ENCODE assay signal across 9 cellular contexts in the genomic region with DNA sequence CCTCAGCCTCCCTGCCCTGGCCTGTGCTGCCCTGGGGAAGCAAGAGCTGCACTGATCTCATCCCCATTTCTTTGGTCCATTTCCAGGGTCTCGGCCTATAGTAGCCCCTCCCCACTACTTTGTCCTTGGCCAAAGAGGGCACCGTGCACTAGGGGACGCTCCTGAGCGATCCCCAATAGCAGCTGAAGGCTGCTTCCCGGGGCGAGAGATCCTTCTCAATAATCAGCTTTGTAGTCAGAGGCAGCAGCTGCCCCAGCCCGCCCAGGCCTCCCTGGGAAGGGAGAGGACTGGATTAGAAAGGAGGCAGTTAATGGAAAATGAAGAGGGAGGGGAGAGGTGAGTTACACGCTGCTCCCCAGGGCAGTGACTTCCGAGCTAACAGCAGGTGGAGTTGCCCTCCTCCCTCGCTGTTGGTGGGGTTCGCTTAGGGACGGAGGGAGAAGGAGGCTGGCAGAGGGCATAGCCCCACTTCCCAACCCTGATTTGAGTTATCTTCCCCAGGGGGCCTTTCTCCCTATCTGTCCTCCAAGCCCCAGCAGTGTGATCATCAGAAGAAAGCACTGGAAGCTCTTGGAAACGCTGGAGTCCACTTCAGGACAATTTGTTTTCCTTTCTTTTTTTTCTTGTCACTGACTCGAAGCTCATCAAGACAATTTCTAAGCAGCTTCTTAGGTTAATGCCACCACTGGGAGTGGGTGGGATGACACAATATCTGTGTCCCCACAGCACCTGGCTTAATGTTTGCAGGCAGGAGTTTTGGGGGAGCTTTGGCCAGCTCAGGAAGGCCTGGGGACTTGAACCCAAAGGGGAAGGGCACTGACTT. TPM values are rescaled to one million over a fixed set of nuclear protein-coding genes. Genes with fewer than 3 reads are reported as not detected.
DNase-seq lines count a peak whose midpoint lies in the region; ATAC-seq and TF ChIP-seq lines count a peak whose summit lies in the region.
"Had no signal": no experiment of that assay in that cellular context is flagged by ENCODE, and none has a peak within 500 bp of the region (broad histone marks: within the 10 kb centered on the region; RNA-seq: fewer than 3 reads in every experiment).

No MANE protein-coding gene starts in this region.

- H3K4me1 Mint-ChIP-seq in activated CD4-positive, alpha-beta memory T cell treated with anti-CD3 and anti-CD28 coated beads for 36 hours (ENCODE audit: low read depth) = peaks cover 4% of the 10 kb centered on the region
- H3K4me1 Mint-ChIP-seq in activated CD8-positive, alpha-beta T cell treated with anti-CD3 and anti-CD28 coated beads for 36 hours (ENCODE audit: low read depth) = peaks cover 17% of the 10 kb centered on the region

- H3K79me2 ChIP-seq in DOHH2 (ENCODE audit: control insufficient read depth, low read length) = no peaks in the 10 kb centered on the region

- DNase-seq in heart left ventricle (peak in 1 of 5 donors; percentile 51), prostate gland (ENCODE audit: low spot score) (no peak), A172 (ENCODE audit: low spot score) (no peak)
- DNase-seq in activated CD4-positive, alpha-beta memory T cell treated with anti-CD3 and anti-CD28 coated beads for 36 hours = no peak
- no peak for DNase-seq in activated CD8-positive, alpha-beta T cell treated with anti-CD3 and anti-CD28 coated beads for 36 hours
- DNase-seq: NCI-H2081 treated with DMSO at 0.1 percent for 48 hours had no signal

- no peak overlapping the region for H3K27ac Mint-ChIP-seq in activated CD4-positive, alpha-beta memory T cell treated with anti-CD3 and anti-CD28 coated beads for 36 hours
- H3K27ac Mint-ChIP-seq in activated CD8-positive, alpha-beta T cell treated with anti-CD3 and anti-CD28 coated beads for 36 hours = no peak overlapping the region

- TF ChIP-seq POLR2A in heart left ventricle (IDR thresholded peaks at IDR 0.05) (no peak), prostate gland (IDR thresholded peaks at IDR 0.05) (no peak)

- no peaks in the 10 kb centered on the region for H4K20me1 ChIP-seq in DOHH2 (ENCODE audit: control insufficient read depth, insufficient read depth, low read depth, low read length)

- intact Hi-C loops in heart left ventricle (cut with DNase I) = loop anchor here in 2 of 10 donors (2.0 kb wide), 1 partner anchor 19 kb away; no protein-coding TSS in a partner anchor
- intact Hi-C loops in prostate gland (cut with DNase I) = no loop called here
- intact Hi-C loops in activated CD4-positive, alpha-beta memory T cell treated with anti-CD3 and anti-CD28 coated beads for 36 hours (cut with micrococcal nuclease) = no loop called here
- intact Hi-C loops in activated CD8-positive, alpha-beta T cell treated with anti-CD3 and anti-CD28 coated beads for 36 hours (cut with micrococcal nuclease) = no loop called here

- peaks cover 7% of the 10 kb centered on the region for H3F3A ChIP-seq in DOHH2 (ENCODE audit: control insufficient read depth, insufficient read depth)

- CTCF ChIA-PET in activated CD4-positive, alpha-beta memory T cell treated with anti-CD3 and anti-CD28 coated beads for 36 hours (lab: Charles Lee) = interaction anchor here (0.6 to 1.0 kb wide), 2 partner anchors 9 to 36 kb away, joined by 3 read pairs; no protein-coding TSS in a partner anchor
- CTCF ChIA-PET in activated CD8-positive, alpha-beta T cell treated with anti-CD3 and anti-CD28 coated beads for 36 hours (lab: Charles Lee) = interaction anchor here (0.8 to 1.2 kb wide), 4 partner anchors 9 to 150 kb away, joined by 3 read pairs; no protein-coding TSS in a partner anchor

- H3K4me2 ChIP-seq in DOHH2 (ENCODE audit: low read length) = no peak overlapping the region

- TF ChIP-seq CTCF in DOHH2 (IDR thresholded peaks at IDR 0.05; ENCODE audit: low read depth, low read length, poor library complexity, severe bottlenecking) = peak; percentile 51
- no peak for TF ChIP-seq CTCF in WI38 (IDR thresholded peaks at IDR 0.05; ENCODE audit: low read depth, low read length)
- TF ChIP-seq CTCF in heart left ventricle (IDR thresholded peaks at IDR 0.05) = peak in 11 of 12 donors; percentile 17 to 64 (median 48)
- no peak for TF ChIP-seq CTCF in prostate gland (IDR thresholded peaks at IDR 0.05)
- TF ChIP-seq CTCF in activated CD8-positive, alpha-beta T cell treated with anti-CD3 and anti-CD28 coated beads for 36 hours (IDR thresholded peaks at IDR 0.05) = no peak

- ATAC-seq in heart left ventricle = peak; percentile 1 to 23 (median 16)
- ATAC-seq in HG02938 (IDR thresholded peaks at IDR 0.05; ENCODE audit: unreplicated experiment) = no peak
- ATAC-seq in activated CD8-positive, alpha-beta T cell treated with anti-CD3 and anti-CD28 coated beads for 36 hours = no peak

- H3K4me3 ChIP-seq in DOHH2 (ENCODE audit: low read length) = no peak overlapping the region
- H3K4me3 ChIP-seq in WI38 (ENCODE audit: low read depth, low read length) = peak overlapping the region; percentile 71
- peak overlapping the region in 10 of 12 donors; percentile 11 to 98 (median 84) for H3K4me3 ChIP-seq in heart left ventricle
- no peak overlapping the region for H3K4me3 ChIP-seq in prostate gland

- POLR2A ChIA-PET in activated CD4-positive, alpha-beta memory T cell treated with anti-CD3 and anti-CD28 coated beads for 36 hours (lab: Charles Lee) = no interaction called here
- POLR2A ChIA-PET in activated CD8-positive, alpha-beta T cell treated with anti-CD3 and anti-CD28 coated beads for 36 hours (lab: Charles Lee) = interaction anchor here (0.7 to 2.2 kb wide), 2 partner anchors 14 to 147 kb away, joined by 3 to 7 read pairs; no protein-coding TSS in a partner anchor

- H3K36me3 ChIP-seq in DOHH2 (ENCODE audit: control insufficient read depth, low read length) (peaks cover 2% of the 10 kb centered on the region; the same call in 1 of the 2 replicates), heart left ventricle (peaks cover 0 to 15% (median 8%) of the 10 kb centered on the region in 9 donors), prostate gland (no peaks in the 10 kb centered on the region)

- peaks cover 2% of the 10 kb centered on the region for H3K36me3 Mint-ChIP-seq in activated CD4-positive, alpha-beta memory T cell treated with anti-CD3 and anti-CD28 coated beads for 36 hours
- peaks cover 2% of the 10 kb centered on the region for H3K36me3 Mint-ChIP-seq in activated CD8-positive, alpha-beta T cell treated with anti-CD3 and anti-CD28 coated beads for 36 hours (ENCODE audit: low read depth)

- no peaks in the 10 kb centered on the region for H3K27me3 Mint-ChIP-seq in activated CD4-positive, alpha-beta memory T cell treated with anti-CD3 and anti-CD28 coated beads for 36 hours
- H3K27me3 Mint-ChIP-seq in activated CD8-positive, alpha-beta T cell treated with anti-CD3 and anti-CD28 coated beads for 36 hours = no peaks in the 10 kb centered on the region

- H3K9me3 ChIP-seq in DOHH2 (ENCODE audit: control insufficient read depth, insufficient read depth, low read length) = no peaks in the 10 kb centered on the region
- no peaks in the 10 kb centered on the region for H3K9me3 ChIP-seq in heart left ventricle
- H3K9me3 ChIP-seq in prostate gland = no peaks in the 10 kb centered on the region

- H3K27ac ChIP-seq in DOHH2 (ENCODE audit: low read depth, low read length) = no peak overlapping the region
- peak overlapping the region; percentile 80 to 99 (median 96) for H3K27ac ChIP-seq in heart left ventricle
- peak overlapping the region; percentile 86 for H3K27ac ChIP-seq in prostate gland

- no peak overlapping the region for H3K4me3 Mint-ChIP-seq in activated CD4-positive, alpha-beta memory T cell treated with anti-CD3 and anti-CD28 coated beads for 36 hours
- H3K4me3 Mint-ChIP-seq in activated CD8-positive, alpha-beta T cell treated with anti-CD3 and anti-CD28 coated beads for 36 hours = no peak overlapping the region

- no peaks in the 10 kb centered on the region for H3K9me2 ChIP-seq in DOHH2 (replicated peaks; ENCODE audit: control insufficient read depth, low read length)

- no peaks in the 10 kb centered on the region for H3K9me3 Mint-ChIP-seq in activated CD4-positive, alpha-beta memory T cell treated with anti-CD3 and anti-CD28 coated beads for 36 hours
- no peaks in the 10 kb centered on the region for H3K9me3 Mint-ChIP-seq in activated CD8-positive, alpha-beta T cell treated with anti-CD3 and anti-CD28 coated beads for 36 hours

- H3K4me1 ChIP-seq in DOHH2 (ENCODE audit: control insufficient read depth, low read length) (peaks cover 7% of the 10 kb centered on the region), heart left ventricle (peaks cover 4 to 81% (median 51%) of the 10 kb centered on the region in 12 donors), prostate gland (replicated peaks) (peaks cover 8% of the 10 kb centered on the region)

- 21 to 36% (median 32%) methylated on average over 14 of the region's 14 CpGs for WGBS in heart left ventricle, 4 donors
- 42% methylated on average over 14 of the region's 14 CpGs for WGBS in prostate gland

- peaks cover 27% of the 10 kb centered on the region for H3K27me3 ChIP-seq in DOHH2 (ENCODE audit: control insufficient read depth, low read length)
- H3K27me3 ChIP-seq in heart left ventricle = no peaks in the 10 kb centered on the region
- H3K27me3 ChIP-seq in prostate gland (replicated peaks; ENCODE audit: insufficient read depth) = no peaks in the 10 kb centered on the region

RNA-seq across cellular contexts. Expression of a gene that starts 2.6 kb away (rescaled TPM):
- total RNA-seq in heart left ventricle (100 to 1,000 TPM; 270 to 539 (median 466) TPM), prostate gland (100 to 1,000 TPM in 1 of 2 donors, 10 to 100 TPM in 1; 76.1 to 285 TPM)
- 100 to 1,000 TPM; 240 to 245 TPM for polyA plus RNA-seq in heart left ventricle
- 187 and 223 TPM in 2 replicates for total RNA-seq in A172 (2014; rRNA removed; shearing (Covaris generic))
- 1 to 10 TPM; 7.5 to 8.0 TPM for total RNA-seq in activated CD4-positive, alpha-beta memory T cell treated with anti-CD3 and anti-CD28 coated beads for 36 hours
- total RNA-seq in activated CD8-positive, alpha-beta T cell treated with anti-CD3 and anti-CD28 coated beads for 36 hours = 1 to 10 TPM; 8.4 to 8.6 TPM

RNA-seq across cellular contexts. Expression of a gene that starts 18.2 kb away (rescaled TPM):
- 10 to 100 TPM; 32.4 to 67.0 (median 39.1) TPM for total RNA-seq in heart left ventricle
- polyA plus RNA-seq in heart left ventricle = 10 to 100 TPM; 30.1 to 75.6 TPM
- 10 to 100 TPM; 17.7 to 40.5 TPM for total RNA-seq in prostate gland
- total RNA-seq in A172 (2014; rRNA removed; shearing (Covaris generic)) = 40.5 and 46.8 TPM in 2 replicates
- total RNA-seq in activated CD4-positive, alpha-beta memory T cell treated with anti-CD3 and anti-CD28 coated beads for 36 hours = 10 to 100 TPM; 53.4 to 56.6 TPM
- 10 to 100 TPM; 77.9 to 80.3 TPM for total RNA-seq in activated CD8-positive, alpha-beta T cell treated with anti-CD3 and anti-CD28 coated beads for 36 hours

RNA-seq across cellular contexts. Expression of a gene that starts 18.4 kb away (rescaled TPM):
- total RNA-seq in heart left ventricle (10 to 100 TPM; 22.1 to 33.7 (median 24.0) TPM), prostate gland (10 to 100 TPM; 39.5 to 47.9 TPM)
- 10 to 100 TPM; 23.8 to 26.4 TPM for polyA plus RNA-seq in heart left ventricle
- 38.6 and 45.5 TPM in 2 replicates for total RNA-seq in A172 (2014; rRNA removed; shearing (Covaris generic))
- 10 to 100 TPM; 29.1 to 29.2 TPM for total RNA-seq in activated CD4-positive, alpha-beta memory T cell treated with anti-CD3 and anti-CD28 coated beads for 36 hours
- total RNA-seq in activated CD8-positive, alpha-beta T cell treated with anti-CD3 and anti-CD28 coated beads for 36 hours = 10 to 100 TPM; 30.7 to 30.9 TPM

RNA-seq across cellular contexts. Expression of a gene that starts 28.9 kb away (rescaled TPM):
- total RNA-seq in heart left ventricle (100 to 1,000 TPM in 3 of 9 donors, 10 to 100 TPM in 6; 67.0 to 155 (median 79.5) TPM), prostate gland (100 to 1,000 TPM; 217 to 316 TPM)
- polyA plus RNA-seq in heart left ventricle = 10 to 100 TPM; 69.1 to 88.6 TPM
- total RNA-seq in A172 (2014; rRNA removed; shearing (Covaris generic)) = 334 and 420 TPM in 2 replicates
- 100 to 1,000 TPM; 299 TPM for total RNA-seq in activated CD4-positive, alpha-beta memory T cell treated with anti-CD3 and anti-CD28 coated beads for 36 hours
- 100 to 1,000 TPM; 344 to 364 TPM for total RNA-seq in activated CD8-positive, alpha-beta T cell treated with anti-CD3 and anti-CD28 coated beads for 36 hours

RNA-seq across cellular contexts. Expression of a gene that starts 29.7 kb away (rescaled TPM):
- 10 to 100 TPM; 20.6 to 36.5 (median 27.9) TPM for total RNA-seq in heart left ventricle
- polyA plus RNA-seq in heart left ventricle = 10 to 100 TPM; 14.3 to 14.7 TPM
- total RNA-seq in prostate gland = 10 to 100 TPM; 26.7 to 44.3 TPM
- 24.9 and 30.4 TPM in 2 replicates for total RNA-seq in A172 (2014; rRNA removed; shearing (Covaris generic))
- total RNA-seq in activated CD4-positive, alpha-beta memory T cell treated with anti-CD3 and anti-CD28 coated beads for 36 hours = 10 to 100 TPM; 17.5 to 18.3 TPM
- total RNA-seq in activated CD8-positive, alpha-beta T cell treated with anti-CD3 and anti-CD28 coated beads for 36 hours = 10 to 100 TPM; 17.0 to 17.6 TPM

Comparison
In these comparisons a context has a peak if more than half of its experiments do, and no peak if none do; other contexts are left out.
1. H3K4me3 ChIP-seq: peak in WI38 (single experiment) and heart left ventricle (10 of 12); none in DOHH2 (single experiment) and prostate gland (0 of 2).
2. CTCF ChIP-seq: peak in DOHH2 (single experiment) and heart left ventricle (11 of 12); none in WI38 (single experiment), prostate gland (0 of 4) and activated CD8-positive, alpha-beta T cell treated with anti-CD3 and anti-CD28 coated beads for 36 hours (single experiment).
3. ATAC-seq: peak in heart left ventricle (4 of 4); none in HG02938 (single experiment) and activated CD8-positive, alpha-beta T cell treated with anti-CD3 and anti-CD28 coated beads for 36 hours (single experiment).
4. RNA of a gene that starts 2.6 kb away (total RNA-seq): 270 to 539 TPM in heart left ventricle, 76.1 to 285 TPM in prostate gland and 187 to 223 TPM in A172; 8.4 to 8.6 TPM in activated CD8-positive, alpha-beta T cell treated with anti-CD3 and anti-CD28 coated beads for 36 hours and 7.5 to 8.0 TPM in activated CD4-positive, alpha-beta memory T cell treated with anti-CD3 and anti-CD28 coated beads for 36 hours; every median in the first group is over 4 times any median in the second.